ENCODE assay signal across 15 cellular contexts in genomic region chr6:27474172-27474465, GRCh38. TPM values are rescaled to one million over a fixed set of nuclear protein-coding genes. Genes with fewer than 3 reads are reported as not detected.
A peak's percentile ranks its signal among the peaks of the same experiment; 100 is the strongest.
DNase-seq lines count a peak whose midpoint lies in the region; ATAC-seq, FAIRE-seq and TF ChIP-seq lines count a peak whose summit lies in the region.
"Had no signal": no experiment of that assay in that cellular context is flagged by ENCODE, and none has a peak within 500 bp of the region (broad histone marks: within the 10 kb centered on the region; RNA-seq: fewer than 3 reads in every experiment).

No MANE protein-coding gene starts in this region.

- H3K27ac ChIP-seq in astrocyte (ENCODE audit: low read depth, low read length) (no peak overlapping the region), neuronal stem cell (replicated peaks; ENCODE audit: low read length) (no peak overlapping the region)

- peaks cover 28% of the 10 kb centered on the region for H3K36me3 Mint-ChIP-seq in activated CD8-positive, alpha-beta memory T cell treated with anti-CD3 and anti-CD28 coated beads, Interleukin-2, amount 10 ng/mL, durations not matched to agents 7 days and 5 days
- peaks cover 2% of the 10 kb centered on the region for H3K36me3 Mint-ChIP-seq in IgD-negative memory B cell
- H3K36me3 Mint-ChIP-seq in astrocyte (ENCODE audit: low read depth, unreplicated experiment), result peaks cover 8% of the 10 kb centered on the region

- CTCF ChIA-PET in activated CD8-positive, alpha-beta memory T cell treated with anti-CD3 and anti-CD28 coated beads, Interleukin-2, amount 10 ng/mL, durations not matched to agents 7 days and 5 days (lab: Charles Lee), result interaction anchor here (0.8 to 1.2 kb wide), 2 partner anchors 44 to 79 kb away, joined by 3 read pairs; no protein-coding TSS in a partner anchor

- no peaks in the 10 kb centered on the region for H4K20me1 ChIP-seq in astrocyte (ENCODE audit: insufficient read depth, low read length)

- H2AK5ac ChIP-seq in neuronal stem cell (ENCODE audit: low read depth, low read length), result no peak overlapping the region

- no peak overlapping the region for H3K14ac ChIP-seq in neuronal stem cell (ENCODE audit: low read length)

- FAIRE-seq in astrocyte (lab: Jason Lieb, UNC) (no peak), H54 (lab: Jason Lieb, UNC) (no peak)
- FAIRE-seq: endometrium had no signal

- H3K4ac ChIP-seq in neuronal stem cell (ENCODE audit: low read length), result no peak overlapping the region

- no peak overlapping the region for H2AFZ ChIP-seq in astrocyte (ENCODE audit: low read depth, low read length)
- no peak overlapping the region for H2AFZ ChIP-seq in neuronal stem cell (ENCODE audit: low read length)

- H3K18ac ChIP-seq in neuronal stem cell (ENCODE audit: low read length), result no peak overlapping the region

- H3K27me3 Mint-ChIP-seq in activated CD8-positive, alpha-beta memory T cell treated with anti-CD3 and anti-CD28 coated beads, Interleukin-2, amount 10 ng/mL, durations not matched to agents 7 days and 5 days, result no peaks in the 10 kb centered on the region
- H3K27me3 Mint-ChIP-seq in IgD-negative memory B cell (no peaks in the 10 kb centered on the region), astrocyte (ENCODE audit: low read depth, unreplicated experiment) (no peaks in the 10 kb centered on the region)

- ATAC-seq in activated CD8-positive, alpha-beta memory T cell treated with anti-CD3 and anti-CD28 coated beads, Interleukin-2, amount 10 ng/mL, durations not matched to agents 7 days and 5 days, result no peak

- no peaks in the 10 kb centered on the region for H3K27me3 ChIP-seq in astrocyte (ENCODE audit: insufficient read depth, low read length)
- H3K27me3 ChIP-seq in neuronal stem cell (ENCODE audit: control insufficient read depth in 3 of 3, insufficient read depth in 3 of 3, low read depth in 1 of 3, low read length in 3 of 3), result no peaks in the 10 kb centered on the region

- no peak overlapping the region for H2BK5ac ChIP-seq in neuronal stem cell (ENCODE audit: low read length)

- peak overlapping the region; percentile 90 for H3K4me3 Mint-ChIP-seq in activated CD8-positive, alpha-beta memory T cell treated with anti-CD3 and anti-CD28 coated beads, Interleukin-2, amount 10 ng/mL, durations not matched to agents 7 days and 5 days
- H3K4me3 Mint-ChIP-seq in IgD-negative memory B cell (peak overlapping the region; percentile 34 to 100 (median 90)), astrocyte (ENCODE audit: unreplicated experiment) (peak overlapping the region; percentile 94)

- H3K4me3 ChIP-seq in astrocyte (ENCODE audit: insufficient read depth, low read depth, low read length), result no peak overlapping the region
- no peak overlapping the region for H3K4me3 ChIP-seq in neuronal stem cell (ENCODE audit: low read length in 2 of 2)

- H3K4me2 ChIP-seq in astrocyte (ENCODE audit: low read length) (no peak overlapping the region), neuronal stem cell (ENCODE audit: insufficient read depth, low read length, poor library complexity, severe bottlenecking) (peak overlapping the region; percentile 25)

- H3K4me1 ChIP-seq in astrocyte (ENCODE audit: insufficient read depth, low read length) (peaks cover 5% of the 10 kb centered on the region), neuronal stem cell (ENCODE audit: control insufficient read depth in 2 of 2, insufficient read depth in 1 of 2, low read depth in 1 of 2, low read length in 2 of 2) (peaks cover 0 to 3% of the 10 kb centered on the region in 2 donors)

- no peaks in the 10 kb centered on the region for H3K9me3 ChIP-seq in astrocyte (ENCODE audit: insufficient read depth, low read depth, low read length)
- peaks cover 0 to 21% of the 10 kb centered on the region in 2 donors for H3K9me3 ChIP-seq in neuronal stem cell (replicated peaks in 1 of 2; ENCODE audit: control insufficient read depth in 2 of 2, insufficient read depth in 1 of 2, low read depth in 1 of 2, low read length in 2 of 2)
- H3K9me3 ChIP-seq: thoracic aorta had no signal

- H2BK12ac ChIP-seq in neuronal stem cell (ENCODE audit: low read length), result no peak overlapping the region

- H3K9ac ChIP-seq in astrocyte (ENCODE audit: low read length), result no peak overlapping the region
- H3K9ac ChIP-seq in neuronal stem cell (ENCODE audit: low read depth, low read length, poor library complexity), result no peak overlapping the region

- H3K79me1 ChIP-seq in neuronal stem cell (ENCODE audit: low read depth, low read length), result peaks cover 2% of the 10 kb centered on the region

- no CpG with 5 or more reads among the region's 4 CpGs for WGBS in neuronal stem cell (ENCODE audit: extremely low coverage in 2 of 2, insufficient read length in 2 of 2, insufficient replicate concordance in 1 of 2), 2 donors

- H3K27ac Mint-ChIP-seq in activated CD8-positive, alpha-beta memory T cell treated with anti-CD3 and anti-CD28 coated beads, Interleukin-2, amount 10 ng/mL, durations not matched to agents 7 days and 5 days, result peak overlapping the region; percentile 21
- peak overlapping the region in 1 of 3 donors; percentile 72 for H3K27ac Mint-ChIP-seq in IgD-negative memory B cell
- no peak overlapping the region for H3K27ac Mint-ChIP-seq in astrocyte (ENCODE audit: unreplicated experiment)

- H3K36me3 ChIP-seq in astrocyte (ENCODE audit: insufficient read depth, low read length) (no peaks in the 10 kb centered on the region), neuronal stem cell (replicated peaks in 1 of 2; ENCODE audit: control insufficient read depth in 2 of 2, insufficient read depth in 2 of 2, low read length in 2 of 2) (peaks cover 0 to 22% of the 10 kb centered on the region in 2 donors)
- H3K36me3 ChIP-seq: thoracic aorta had no signal

- no peak overlapping the region for H4K8ac ChIP-seq in neuronal stem cell (ENCODE audit: low read depth, low read length)

- TF ChIP-seq POLR2A in H54 (IDR thresholded peaks at IDR 0.05; ENCODE audit: low read depth, low read length), result no peak

- H3K23ac ChIP-seq in neuronal stem cell (ENCODE audit: low read depth, low read length, poor library complexity), result no peak overlapping the region

- DNase-seq in activated CD8-positive, alpha-beta memory T cell treated with anti-CD3 and anti-CD28 coated beads, Interleukin-2, amount 10 ng/mL, durations not matched to agents 7 days and 5 days, result no peak
- no peak for DNase-seq in activated CD8-positive, alpha-beta memory T cell treated with anti-CD3 and anti-CD28 coated beads for 24 hours
- DNase-seq in astrocyte (ENCODE audit: low read depth) (no peak), neuronal stem cell (ENCODE audit: low spot score) (no peak), H54 (ENCODE audit: insufficient read length, low spot score) (no peak), CD1c-positive myeloid dendritic cell (ENCODE audit: extremely low spot score) (no peak)
- no peak for DNase-seq in NK-92 treated with Interleukin-12 subunit alpha and Interleukin-12 subunit beta, amount 100 ng/mL, for 24 hours (lab: John Stamatoyannopoulos, UW)
- DNase-seq: activated effector memory CD4-positive, alpha-beta T cell treated with Interleukin-2 at 50 U/mL for 16 hours; NCI-H1105 treated with DMSO at 0.1 percent for 48 hours; occipital lobe; stimulated activated CD4-positive, alpha-beta T cell treated with anti-CD3 and anti-CD28 coated beads, Interleukin-4, amount 100 ng/mL, for 24 hours; T1000 had no signal

- no peak overlapping the region for H2BK15ac ChIP-seq in neuronal stem cell (ENCODE audit: low read length)

- no peak overlapping the region for H2BK120ac ChIP-seq in neuronal stem cell (ENCODE audit: low read depth, low read length)

- H4K91ac ChIP-seq in neuronal stem cell (ENCODE audit: low read depth, low read length, poor library complexity), result no peak overlapping the region

- peaks cover 40% of the 10 kb centered on the region for H3K4me1 Mint-ChIP-seq in activated CD8-positive, alpha-beta memory T cell treated with anti-CD3 and anti-CD28 coated beads, Interleukin-2, amount 10 ng/mL, durations not matched to agents 7 days and 5 days
- H3K4me1 Mint-ChIP-seq in IgD-negative memory B cell (peaks cover 16 to 30% (median 28%) of the 10 kb centered on the region in 3 donors), astrocyte (ENCODE audit: low read depth, unreplicated experiment) (peaks cover 3% of the 10 kb centered on the region)

- H3K79me2 ChIP-seq in astrocyte (ENCODE audit: insufficient read depth, low read length), result peaks cover 30% of the 10 kb centered on the region

- peaks cover 6% of the 10 kb centered on the region for H3K9me3 Mint-ChIP-seq in activated CD8-positive, alpha-beta memory T cell treated with anti-CD3 and anti-CD28 coated beads, Interleukin-2, amount 10 ng/mL, durations not matched to agents 7 days and 5 days (ENCODE audit: low read depth)
- H3K9me3 Mint-ChIP-seq in IgD-negative memory B cell, result no peaks in the 10 kb centered on the region
- peaks cover 2% of the 10 kb centered on the region for H3K9me3 Mint-ChIP-seq in astrocyte (ENCODE audit: unreplicated experiment)

- TF ChIP-seq CTCF in astrocyte (IDR thresholded peaks at IDR 0.05; ENCODE audit: insufficient read depth, low read depth, low read length), result no peak

RNA-seq across cellular contexts. Expression of gene ZNF184, which starts 1.2 kb away (rescaled TPM):
- total RNA-seq in activated CD8-positive, alpha-beta memory T cell treated with anti-CD3 and anti-CD28 coated beads, Interleukin-2, amount 10 ng/mL, durations not matched to agents 7 days and 5 days, result 10 to 100 TPM; 12.4 to 12.9 TPM
- 9.0 TPM for polyA plus RNA-seq in IgD-negative memory B cell
- total RNA-seq in astrocyte, result 5.1 and 5.7 TPM in 2 replicates
- polyA plus RNA-seq in neuronal stem cell (2013, experiment 1 of 2), result 11.0 TPM
- 11.0 TPM for polyA plus RNA-seq in neuronal stem cell (2013, experiment 2 of 2)
